In genomic region chrX:46750829-46751228, GRCh38 we compare ENCODE assay signal across 16 cellular contexts.
"Had no signal": no experiment of that assay in that cellular context is flagged by ENCODE, and none has a peak within 500 bp of the region (broad histone marks: within the 10 kb centered on the region; RNA-seq: fewer than 3 reads in every experiment).

No MANE protein-coding gene starts in this region.

- DNase-seq: activated CD4-positive, alpha-beta T cell treated with anti-CD3 and anti-CD28 coated beads, Interleukin-2, amount 50 U/mL, for 1 hour; activated CD8-positive, alpha-beta memory T cell treated with anti-CD3 and anti-CD28 coated beads for 24 hours; activated naive CD8-positive, alpha-beta T cell treated with anti-CD3 and anti-CD28 coated beads for 36 hours; cerebellar nuclear complex; effector memory CD4-positive, alpha-beta T cell; foreskin keratinocyte; left cardiac atrium; lower lobe of right lung; midbrain; stimulated activated CD4-positive, alpha-beta T cell treated with anti-CD3 and anti-CD28 coated beads, Interleukin-1b, Interleukin-23, amount 100 ng/mL, for 48 hours; stimulated activated naive CD8-positive, alpha-beta T cell treated with anti-CD3 and anti-CD28 coated beads, Interleukin-15, amount 100 ng/mL, for 72 hours; T-helper 9 cell; testis; upper lobe of left lung had no signal

- H3K4me1 ChIP-seq: lower lobe of right lung, parathyroid adenoma, testis, upper lobe of left lung had no signal

- H3K27me3 ChIP-seq: foreskin keratinocyte, testis, upper lobe of left lung had no signal

- H3K36me3 ChIP-seq: lower lobe of right lung, upper lobe of left lung had no signal

- H3K9me3 ChIP-seq: lower lobe of right lung, testis, upper lobe of left lung had no signal

- H3K4me3 ChIP-seq: lower lobe of right lung, testis, upper lobe of left lung had no signal

- ATAC-seq: activated CD4-positive, CD25-positive, alpha-beta regulatory T cell treated with anti-CD3 and anti-CD28 coated beads, Interleukin-2, amount 50 U/mL, for 24 hours; foreskin keratinocyte; left cardiac atrium; lower lobe of right lung; stimulated activated naive CD8-positive, alpha-beta T cell treated with anti-CD3 and anti-CD28 coated beads, Interleukin-15, amount 100 ng/mL, for 72 hours had no signal

- H3K27ac ChIP-seq: foreskin keratinocyte, lower lobe of right lung, parathyroid adenoma, testis, upper lobe of left lung had no signal
